In the genomic region with DNA sequence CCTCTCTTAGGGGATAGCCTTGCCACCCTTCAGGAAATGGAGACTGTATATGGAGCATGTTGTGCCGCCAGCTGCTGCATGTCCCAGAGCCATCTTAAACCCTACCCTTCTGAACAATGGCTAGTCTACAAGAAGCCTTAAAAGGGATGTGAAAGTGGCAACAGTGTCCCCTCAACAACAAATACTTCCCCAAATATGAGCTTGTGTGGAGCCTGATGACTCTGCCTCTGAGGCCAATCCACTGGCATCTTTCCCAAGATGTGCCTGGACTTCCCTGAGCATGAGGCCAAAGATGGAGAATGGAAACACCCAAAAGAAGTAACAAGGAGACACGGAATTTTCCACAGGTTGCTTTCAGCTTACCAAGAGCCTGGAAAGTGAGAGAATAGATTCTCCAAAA, we compare ENCODE assay signal across 12 cellular contexts. TPM values are rescaled to one million over a fixed set of nuclear protein-coding genes. Genes with fewer than 3 reads are reported as not detected.
DNase-seq lines count a peak whose midpoint lies in the region; ATAC-seq and TF ChIP-seq lines count a peak whose summit lies in the region.
"Had no signal": no experiment of that assay in that cellular context is flagged by ENCODE, and none has a peak within 500 bp of the region (broad histone marks: within the 10 kb centered on the region; RNA-seq: fewer than 3 reads in every experiment).

No MANE protein-coding gene starts in this region.

- no peak overlapping the region for H3K4me2 ChIP-seq in mesendoderm (ENCODE audit: low read length)

- no peak for TF ChIP-seq POLR2A in sigmoid colon (IDR thresholded peaks at IDR 0.05)

- H4K8ac ChIP-seq in mesendoderm (ENCODE audit: low read depth, low read length) = no peak overlapping the region

- H3K4me1 ChIP-seq in sigmoid colon = no peaks in the 10 kb centered on the region
- no peaks in the 10 kb centered on the region for H3K4me1 ChIP-seq in mesendoderm (ENCODE audit: control insufficient read depth, low read depth, low read length)
- H3K4me1 ChIP-seq in CD8-positive, alpha-beta T cell (ENCODE audit: insufficient read depth, low read length) = no peaks in the 10 kb centered on the region
- H3K4me1 ChIP-seq: SJSA1 had no signal

- H3K18ac ChIP-seq in mesendoderm (ENCODE audit: low read length) = no peak overlapping the region

- H3K4ac ChIP-seq in mesendoderm (ENCODE audit: low read depth, low read length) = no peak overlapping the region

- H3K4me3 Mint-ChIP-seq in dendritic cell treated with granulocyte-macrophage colony-stimulating factor and Interleukin-4, amounts not matched to agents 40 ng/mL and 50 ng/mL, for 4 days = peak overlapping the region; percentile 96
- H3K4me3 Mint-ChIP-seq in CD8-positive, alpha-beta T cell = no peak overlapping the region
- no peak overlapping the region for H3K4me3 Mint-ChIP-seq in WTC11

- H2BK5ac ChIP-seq in mesendoderm (ENCODE audit: low read length) = no peak overlapping the region

- peak in 2 of 4 donors; percentile 22 to 24 for TF ChIP-seq EP300 in sigmoid colon (IDR thresholded peaks at IDR 0.05)

- H3K56ac ChIP-seq in mesendoderm (ENCODE audit: low read length) = no peak overlapping the region

- H3K4me3 ChIP-seq in sigmoid colon (no peak overlapping the region), mesendoderm (ENCODE audit: low read length) (no peak overlapping the region)
- H3K4me3 ChIP-seq in CD8-positive, alpha-beta T cell (ENCODE audit: low read depth, low read length) = no peak overlapping the region
- H3K4me3 ChIP-seq: SJSA1 had no signal

- 69 to 84% methylated on average over 2 of the region's 2 CpGs for WGBS in sigmoid colon, 2 donors
- WGBS in mesendoderm (ENCODE audit: extremely low coverage, insufficient coverage, low lambda C conversion rate) = no CpG with 5 or more reads among the region's 2 CpGs

- no peak overlapping the region for H3K23ac ChIP-seq in mesendoderm (ENCODE audit: low read length)

- H3K79me1 ChIP-seq in mesendoderm (ENCODE audit: low read length) = no peaks in the 10 kb centered on the region

- no peak overlapping the region for H3K9ac ChIP-seq in mesendoderm (ENCODE audit: low read length)

- no peak overlapping the region for H2BK15ac ChIP-seq in mesendoderm (replicated peaks; ENCODE audit: low read depth)

- no peaks in the 10 kb centered on the region for H3K79me2 ChIP-seq in mesendoderm (ENCODE audit: control insufficient read depth, insufficient read depth, low read length)

- POLR2A ChIA-PET in CD8-positive, alpha-beta T cell (lab: Charles Lee) = no interaction called here
- POLR2A ChIA-PET in WTC11 (lab: Charles Lee) = no interaction called here

- H3K27me3 Mint-ChIP-seq in dendritic cell treated with granulocyte-macrophage colony-stimulating factor and Interleukin-4, amounts not matched to agents 40 ng/mL and 50 ng/mL, for 4 days = no peaks in the 10 kb centered on the region
- peaks cover 8% of the 10 kb centered on the region for H3K27me3 Mint-ChIP-seq in CD8-positive, alpha-beta T cell (ENCODE audit: low read depth)
- no peaks in the 10 kb centered on the region for H3K27me3 Mint-ChIP-seq in WTC11 (ENCODE audit: low read depth)

- ATAC-seq in GM18907 (IDR thresholded peaks at IDR 0.05; ENCODE audit: unreplicated experiment) = peak; percentile 52
- peak; percentile 58 for ATAC-seq in HG03354 (IDR thresholded peaks at IDR 0.05; ENCODE audit: poor library complexity, severe bottlenecking, unreplicated experiment)
- ATAC-seq in CD8-positive, alpha-beta T cell = no peak
- no peak for ATAC-seq in WTC11

- peak; percentile 79 for DNase-seq in sigmoid colon
- DNase-seq in activated gamma-delta T cell treated with Interleukin-2 at 50 U/mL for 16 hours = no peak
- no peak for DNase-seq in mesendoderm
- DNase-seq in CD8-positive, alpha-beta T cell = no peak
- no peak for DNase-seq in WTC11 (ENCODE audit: low spot score)
- DNase-seq: activated naive CD4-positive, alpha-beta T cell treated with Interleukin-2 at 50 U/mL for 16 hours had no signal

- no peaks in the 10 kb centered on the region for H3K9me3 ChIP-seq in sigmoid colon
- no peaks in the 10 kb centered on the region for H3K9me3 ChIP-seq in CD8-positive, alpha-beta T cell (ENCODE audit: low read length)
- H3K9me3 ChIP-seq: SJSA1 had no signal

- peak overlapping the region in 1 of 4 donors; percentile 30 for H3K27ac ChIP-seq in sigmoid colon
- H3K27ac ChIP-seq in mesendoderm (ENCODE audit: low read depth, low read length) = no peak overlapping the region
- H3K27ac ChIP-seq in CD8-positive, alpha-beta T cell (ENCODE audit: low read depth, low read length) = no peak overlapping the region
- H3K27ac ChIP-seq: SJSA1 had no signal

- H3K27me3 ChIP-seq in sigmoid colon (no peaks in the 10 kb centered on the region), mesendoderm (ENCODE audit: insufficient read depth, low read length, poor library complexity) (no peaks in the 10 kb centered on the region)
- H3K27me3 ChIP-seq in CD8-positive, alpha-beta T cell (ENCODE audit: insufficient read depth, low read length) = no peaks in the 10 kb centered on the region

- H3K27ac Mint-ChIP-seq in dendritic cell treated with granulocyte-macrophage colony-stimulating factor and Interleukin-4, amounts not matched to agents 40 ng/mL and 50 ng/mL, for 4 days = peak overlapping the region; percentile 93
- no peak overlapping the region for H3K27ac Mint-ChIP-seq in CD8-positive, alpha-beta T cell
- H3K27ac Mint-ChIP-seq in WTC11 = no peak overlapping the region

- no peak for TF ChIP-seq CTCF in sigmoid colon (IDR thresholded peaks at IDR 0.05)
- no peak for TF ChIP-seq CTCF in CD8-positive, alpha-beta T cell (IDR thresholded peaks at IDR 0.05)
- TF ChIP-seq CTCF in WTC11 (IDR thresholded peaks at IDR 0.05) = no peak

- H3K4me1 Mint-ChIP-seq in dendritic cell treated with granulocyte-macrophage colony-stimulating factor and Interleukin-4, amounts not matched to agents 40 ng/mL and 50 ng/mL, for 4 days (ENCODE audit: low read depth) = peaks cover 83% of the 10 kb centered on the region
- peaks cover 9% of the 10 kb centered on the region for H3K4me1 Mint-ChIP-seq in CD8-positive, alpha-beta T cell (ENCODE audit: low read depth)
- peaks cover 7% of the 10 kb centered on the region for H3K4me1 Mint-ChIP-seq in WTC11

- no peak overlapping the region for H2AK5ac ChIP-seq in mesendoderm (ENCODE audit: low read length)

- no peaks in the 10 kb centered on the region for H3K9me3 Mint-ChIP-seq in dendritic cell treated with granulocyte-macrophage colony-stimulating factor and Interleukin-4, amounts not matched to agents 40 ng/mL and 50 ng/mL, for 4 days
- H3K9me3 Mint-ChIP-seq in CD8-positive, alpha-beta T cell = no peaks in the 10 kb centered on the region
- H3K9me3 Mint-ChIP-seq in WTC11 = no peaks in the 10 kb centered on the region

- no peak overlapping the region for H2BK120ac ChIP-seq in mesendoderm (ENCODE audit: low read depth, low read length)

- H3K36me3 Mint-ChIP-seq in dendritic cell treated with granulocyte-macrophage colony-stimulating factor and Interleukin-4, amounts not matched to agents 40 ng/mL and 50 ng/mL, for 4 days (ENCODE audit: low read depth) = peaks cover 53% of the 10 kb centered on the region
- H3K36me3 Mint-ChIP-seq in CD8-positive, alpha-beta T cell = no peaks in the 10 kb centered on the region
- no peaks in the 10 kb centered on the region for H3K36me3 Mint-ChIP-seq in WTC11

- no peak overlapping the region for H4K5ac ChIP-seq in mesendoderm (ENCODE audit: low read length)

- intact Hi-C loops in dendritic cell treated with granulocyte-macrophage colony-stimulating factor and Interleukin-4, amounts not matched to agents 40 ng/mL and 50 ng/mL, for 4 days (cut with micrococcal nuclease) = loop anchor here (1.0 kb wide), 2 partner anchors 13 to 19 kb away; a partner anchor contains a TSS
- intact Hi-C loops in sigmoid colon (cut with DNase I) = no loop called here
- intact Hi-C loops in CD8-positive, alpha-beta T cell (cut with DNase I, micrococcal nuclease) = no loop called here

- CTCF ChIA-PET in CD8-positive, alpha-beta T cell (lab: Charles Lee) = interaction anchor here (1.6 kb wide), 1 partner anchor 14 kb away, joined by 6 read pairs; no protein-coding TSS in a partner anchor
- CTCF ChIA-PET in WTC11 (lab: Charles Lee) = interaction anchor here (1.5 kb wide), 1 partner anchor 14 kb away, joined by 4 read pairs; no protein-coding TSS in a partner anchor

- H3K36me3 ChIP-seq in sigmoid colon (no peaks in the 10 kb centered on the region), mesendoderm (ENCODE audit: control insufficient read depth, insufficient read depth, low read length) (no peaks in the 10 kb centered on the region)
- no peaks in the 10 kb centered on the region for H3K36me3 ChIP-seq in CD8-positive, alpha-beta T cell (ENCODE audit: insufficient read depth, low read length)
- H3K36me3 ChIP-seq: SJSA1 had no signal

RNA-seq across cellular contexts. Expression of a gene that starts 0.6 kb away (rescaled TPM):
- 10 to 100 TPM; 26.1 to 51.0 (median 32.2) TPM for total RNA-seq in sigmoid colon
- 10 to 100 TPM in 2 of 3 donors, 1 to 10 TPM in 1; 6.9 to 39.8 (median 12.6) TPM for polyA plus RNA-seq in sigmoid colon
- 0.04 TPM for polyA plus RNA-seq in mesendoderm (2013, experiment 1 of 2)
- not detected for polyA plus RNA-seq in mesendoderm (2013, experiment 2 of 2)
- not detected for total RNA-seq in CD8-positive, alpha-beta T cell
- 0.25 to 0.46 TPM (median 0.31 TPM) in 3 replicates for total RNA-seq in WTC11 (2021)
- total RNA-seq: pulmonary artery endothelial cell, SJSA1 had no signal

RNA-seq across cellular contexts. Expression of a gene that starts 18.5 kb away (rescaled TPM):
- 1 to 10 TPM in 3 of 4 donors, under 1 TPM in 1; 0.41 to 7.2 (median 3.2) TPM for total RNA-seq in sigmoid colon
- under 1 TPM in 1 of 3 donors, not detected in 2; 0.25 TPM for polyA plus RNA-seq in sigmoid colon
- not detected for polyA plus RNA-seq in mesendoderm (2013, experiment 1 of 2)
- polyA plus RNA-seq in mesendoderm (2013, experiment 2 of 2) = not detected
- not detected for total RNA-seq in CD8-positive, alpha-beta T cell
- total RNA-seq in WTC11 (2021) = 0.07 TPM in 1 of 3 replicates, not detected in the others
- total RNA-seq: pulmonary artery endothelial cell, SJSA1 had no signal

RNA-seq across cellular contexts. Expression of a gene that starts 50.7 kb away (rescaled TPM):
- total RNA-seq in sigmoid colon (1 to 10 TPM in 1 of 4 donors, not detected in 3; 1.2 TPM), WTC11 (2021) (not detected in 3 replicates)
- under 1 TPM in 1 of 3 donors, not detected in 2; 0.23 TPM for polyA plus RNA-seq in sigmoid colon
- 0.11 TPM for polyA plus RNA-seq in mesendoderm (2013, experiment 1 of 2)
- 0.15 TPM for polyA plus RNA-seq in mesendoderm (2013, experiment 2 of 2)
- not detected for total RNA-seq in CD8-positive, alpha-beta T cell
- total RNA-seq: pulmonary artery endothelial cell, SJSA1, urinary bladder had no signal

RNA-seq across cellular contexts. Expression of a gene that starts 51.6 kb away (rescaled TPM):
- total RNA-seq in sigmoid colon (not detected), WTC11 (2021) (not detected in 3 replicates)
- not detected for polyA plus RNA-seq in sigmoid colon
- not detected for polyA plus RNA-seq in mesendoderm (2013, experiment 1 of 2)
- not detected for polyA plus RNA-seq in mesendoderm (2013, experiment 2 of 2)
- not detected for total RNA-seq in CD8-positive, alpha-beta T cell
- total RNA-seq: pulmonary artery endothelial cell, SJSA1, urinary bladder had no signal
- polyA plus RNA-seq: urinary bladder had no signal

Comparison
In these comparisons a context has a peak if more than half of its experiments do, and no peak if none do; other contexts are left out.
1. ATAC-seq: peak in GM18907 (single experiment) and HG03354 (single experiment); none in CD8-positive, alpha-beta T cell (single experiment) and WTC11 (single experiment).
2. RNA of a gene that starts 0.6 kb away (total RNA-seq): 26.1 to 51.0 TPM in sigmoid colon; 0.25 to 0.46 TPM in WTC11 and not detected in CD8-positive, alpha-beta T cell; every median in the first group is over 10 times any median in the second.